Comparison of ENCODE assay signal across 11 cellular contexts in the genomic region with DNA sequence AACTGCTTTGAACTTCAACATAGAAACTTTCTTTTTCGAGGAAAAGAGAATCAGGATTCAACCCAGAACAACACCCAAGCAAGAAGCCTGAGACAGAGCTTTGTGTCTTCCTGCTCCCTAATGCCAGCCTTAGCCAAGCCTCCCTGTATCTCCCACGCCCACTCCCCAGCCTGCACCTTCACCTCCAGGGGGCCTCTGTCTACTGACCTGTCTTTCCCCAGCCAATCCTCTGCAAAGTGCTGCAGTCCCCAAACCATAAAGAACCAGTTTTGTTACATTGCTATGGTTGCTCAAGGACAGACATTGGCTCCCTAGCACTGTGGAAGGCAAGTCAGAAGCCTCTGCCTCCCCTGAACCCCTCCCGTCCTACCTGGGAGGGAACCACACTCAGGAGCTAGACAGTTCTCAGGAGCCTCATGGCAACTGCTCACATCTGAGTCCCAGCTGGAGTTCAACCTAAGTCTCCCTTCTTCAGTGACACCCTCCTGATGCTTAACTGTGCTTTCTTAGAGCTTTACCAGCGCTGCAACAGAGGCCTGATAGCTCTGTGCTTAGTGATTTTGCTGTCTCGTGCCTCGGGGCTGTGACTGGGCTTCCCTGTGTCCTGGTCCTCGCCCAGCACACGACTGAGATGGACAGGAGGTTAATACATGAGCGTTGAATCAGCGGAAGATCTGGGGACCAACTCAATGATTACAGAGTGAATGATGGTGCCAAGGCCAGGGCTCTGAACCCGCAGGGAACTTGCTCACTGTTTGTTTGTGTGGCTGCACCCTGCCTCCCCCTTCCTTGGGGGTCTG.
DNase-seq lines count a peak whose midpoint lies in the region; ATAC-seq, FAIRE-seq and TF ChIP-seq lines count a peak whose summit lies in the region.
"Had no signal": no experiment of that assay in that cellular context is flagged by ENCODE, and none has a peak within 500 bp of the region (broad histone marks: within the 10 kb centered on the region; RNA-seq: fewer than 3 reads in every experiment).

No MANE protein-coding gene starts in this region.

- TF ChIP-seq CTCF in NB4 (IDR thresholded peaks at IDR 0.05; ENCODE audit: low read depth, low read length) (peak; percentile 45), K562 (IDR thresholded peaks at IDR 0.05 in 2 of 3, conservative IDR thresholded peaks at IDR 0.05 in 1 of 3; ENCODE audit: insufficient read depth in 2 of 3, low read depth in 1 of 3, low read length in 3 of 3) (0 out of 6 replicates have a peak, but pooled peaks have one; percentile 10 to 21 (median 20)), hepatocyte (IDR thresholded peaks at IDR 0.05; ENCODE audit: poor library complexity) (no peak)

- no peak overlapping the region for H2AFZ ChIP-seq in K562 (ENCODE audit: low read depth, low read length)
- no peak overlapping the region for H2AFZ ChIP-seq in hepatocyte

- H3K79me2 ChIP-seq in K562 (ENCODE audit: control insufficient read depth, insufficient read depth, low read length) (no peaks in the 10 kb centered on the region), hepatocyte (no peaks in the 10 kb centered on the region)

- no TSS peak for BruUV-seq in K562 (replicated peaks; lab: Mats Ljungman, UMichigan)

- H3K36me3 Mint-ChIP-seq in stimulated activated naive B cell treated with anti-CD40 and anti-IgM and Interleukin-4, amounts not matched to agents 10 μg/mL and 1 μg/mL and 100 μg/mL, for 72 hours = no peaks in the 10 kb centered on the region

- H3K9me3 ChIP-seq in K562 (replicated peaks; ENCODE audit: control insufficient read depth, insufficient read depth, low read depth, low read length) (no peaks in the 10 kb centered on the region), hepatocyte (ENCODE audit: low read depth) (no peaks in the 10 kb centered on the region)
- H3K9me3 ChIP-seq: left ventricle myocardium inferior had no signal

- H3K9me3 Mint-ChIP-seq in stimulated activated naive B cell treated with anti-CD40 and anti-IgM and Interleukin-4, amounts not matched to agents 10 μg/mL and 1 μg/mL and 100 μg/mL, for 72 hours = peaks cover 4 to 5% of the 10 kb centered on the region in 2 donors

- POLR2A ChIA-PET in K562 (lab: Yijun Ruan, JAX) = interaction anchor here (0.7 to 1.1 kb wide), 2 partner anchors 11 to 316 kb away, joined by 3 read pairs; no protein-coding TSS in a partner anchor

- H3K4me1 ChIP-seq in K562 (replicated peaks in 1 of 2; ENCODE audit: control insufficient read depth in 2 of 2, insufficient read depth in 2 of 2, low read length in 2 of 2) = peaks cover 0 to 10% of the 10 kb centered on the region in 2 experiments; a peak in 3 of 5 replicates
- peaks cover 17% of the 10 kb centered on the region for H3K4me1 ChIP-seq in hepatocyte (ENCODE audit: insufficient read depth)

- H3K9me2 ChIP-seq in hepatocyte (replicated peaks; ENCODE audit: insufficient read depth) = no peaks in the 10 kb centered on the region

- intact Hi-C loops in K562 (cut with micrococcal nuclease) = no loop called here

- no peak overlapping the region for H3K4me3 Mint-ChIP-seq in stimulated activated naive B cell treated with anti-CD40 and anti-IgM and Interleukin-4, amounts not matched to agents 10 μg/mL and 1 μg/mL and 100 μg/mL, for 72 hours

- DNase-seq in activated effector memory CD4-positive, alpha-beta T cell treated with anti-CD3 and anti-CD28 coated beads, Interleukin-2, amount 50 U/mL, for 16 hours = peak; percentile 56
- no peak for DNase-seq in activated effector memory CD4-positive, alpha-beta T cell treated with Interleukin-2 at 50 U/mL for 16 hours
- peak; percentile 62 for DNase-seq in NB4 (ENCODE audit: low read depth)
- no peak for DNase-seq in K562 (ENCODE audit: extremely low read depth in 1 of 4, low spot score in 3 of 4)
- DNase-seq in stimulated activated naive B cell treated with anti-CD40 and anti-IgM and Interleukin-4, amounts not matched to agents 10 μg/mL and 1 μg/mL and 100 μg/mL, for 72 hours = no peak
- no peak for DNase-seq in HUDEP-2 (lab: John Stamatoyannopoulos, UW; ENCODE audit: unreplicated experiment in 76 of 76)
- DNase-seq in hepatocyte (ENCODE audit: low spot score) = no peak
- DNase-seq: aorta, left ventricle myocardium inferior, retina had no signal

- WGBS in K562 (ENCODE audit: insufficient coverage, low coverage, missing lambda C conversion rate) = 9% methylated on average over 11 of the region's 11 CpGs
- 90% methylated on average over 11 of the region's 11 CpGs for whole genome bisulfite sequencing in hepatocyte (ENCODE audit: low lambda C conversion rate, missing lambda C conversion rate)

- H3K4me3 ChIP-seq in NB4 (ENCODE audit: low read depth, low read length) (no peak overlapping the region), K562 (no peak overlapping the region), hepatocyte (no peak overlapping the region)
- H3K4me3 ChIP-seq: left ventricle myocardium inferior had no signal

- no peak for FAIRE-seq in K562 (lab: Jason Lieb, UNC)

- ATAC-seq in K562 = peak; percentile 15; the same call in 1 of the 3 replicates
- no peak for ATAC-seq in stimulated activated naive B cell treated with anti-CD40 and anti-IgM and Interleukin-4, amounts not matched to agents 10 μg/mL and 1 μg/mL and 100 μg/mL, for 72 hours (replicated peaks)
- no peak for ATAC-seq in GM18909 (IDR thresholded peaks at IDR 0.05; ENCODE audit: poor library complexity, unreplicated experiment)

- in situ Hi-C loops in K562 (cut with MboI) = no loop called here

- H3K27me3 ChIP-seq in K562 (ENCODE audit: control insufficient read depth in 2 of 2, insufficient read depth in 2 of 2, low read length in 2 of 2) = peaks cover 3 to 24% of the 10 kb centered on the region in 2 experiments; a peak in 3 of 5 replicates
- H3K27me3 ChIP-seq in hepatocyte = no peaks in the 10 kb centered on the region

- no peak for TF ChIP-seq EP300 in K562 (IDR thresholded peaks at IDR 0.05; ENCODE audit: low read length)

- H3K9ac ChIP-seq in K562 (ENCODE audit: insufficient read depth in 1 of 2, low read depth in 2 of 2, low read length in 2 of 2) = no peak overlapping the region

- H3K4me1 Mint-ChIP-seq in stimulated activated naive B cell treated with anti-CD40 and anti-IgM and Interleukin-4, amounts not matched to agents 10 μg/mL and 1 μg/mL and 100 μg/mL, for 72 hours = peaks cover 71 to 95% of the 10 kb centered on the region in 2 donors

- H3K27ac ChIP-seq in K562 (ENCODE audit: extremely low read depth, low read depth, low read length) = no peak overlapping the region
- H3K27ac ChIP-seq in hepatocyte = no peak overlapping the region
- H3K27ac ChIP-seq: left ventricle myocardium inferior had no signal

- H3K36me3 ChIP-seq in K562 (ENCODE audit: control insufficient read depth, insufficient read depth, low read length) (no peaks in the 10 kb centered on the region), hepatocyte (replicated peaks; ENCODE audit: insufficient read depth, low read depth) (no peaks in the 10 kb centered on the region)
- H3K36me3 ChIP-seq: left ventricle myocardium inferior had no signal

- TF ChIP-seq POLR2A in NB4 (IDR thresholded peaks at IDR 0.05; ENCODE audit: extremely low read depth, insufficient read length) (no peak), K562 (conservative IDR thresholded peaks at IDR 0.05) (no peak)

- CTCF ChIA-PET in K562 (lab: Yijun Ruan, JAX; ENCODE audit: low intra/inter-chr PET ratio) = interaction anchor here (0.6 kb wide), 1 partner anchor 22 kb away, joined by 5 read pairs; no protein-coding TSS in a partner anchor

- no peaks in the 10 kb centered on the region for H3K27me3 Mint-ChIP-seq in stimulated activated naive B cell treated with anti-CD40 and anti-IgM and Interleukin-4, amounts not matched to agents 10 μg/mL and 1 μg/mL and 100 μg/mL, for 72 hours

- H3K4me2 ChIP-seq in K562 (ENCODE audit: insufficient read depth, low read length) (no peak overlapping the region), hepatocyte (no peak overlapping the region)

- TF ChIP-seq RAD21 in K562 (CRISPR knock-in tag; conservative IDR thresholded peaks at IDR 0.05 in 1 of 2, IDR thresholded peaks at IDR 0.05 in 1 of 2) = no peak

- H3K9me1 ChIP-seq in K562 (ENCODE audit: control insufficient read depth, insufficient read depth, low read length) = no peaks in the 10 kb centered on the region

- peak overlapping the region; percentile 86 for H3K27ac Mint-ChIP-seq in stimulated activated naive B cell treated with anti-CD40 and anti-IgM and Interleukin-4, amounts not matched to agents 10 μg/mL and 1 μg/mL and 100 μg/mL, for 72 hours

- H4K20me1 ChIP-seq in K562 (replicated peaks; ENCODE audit: control insufficient read depth, insufficient read depth, low read length) (no peaks in the 10 kb centered on the region), hepatocyte (ENCODE audit: insufficient read depth, poor library complexity, severe bottlenecking) (no peaks in the 10 kb centered on the region)

TF ChIP-seq in K562, 482 proteins besides CTCF, POLR2A, EP300 and RAD21 (continues in another document):
- TF ChIP-seq, protein P1, sequence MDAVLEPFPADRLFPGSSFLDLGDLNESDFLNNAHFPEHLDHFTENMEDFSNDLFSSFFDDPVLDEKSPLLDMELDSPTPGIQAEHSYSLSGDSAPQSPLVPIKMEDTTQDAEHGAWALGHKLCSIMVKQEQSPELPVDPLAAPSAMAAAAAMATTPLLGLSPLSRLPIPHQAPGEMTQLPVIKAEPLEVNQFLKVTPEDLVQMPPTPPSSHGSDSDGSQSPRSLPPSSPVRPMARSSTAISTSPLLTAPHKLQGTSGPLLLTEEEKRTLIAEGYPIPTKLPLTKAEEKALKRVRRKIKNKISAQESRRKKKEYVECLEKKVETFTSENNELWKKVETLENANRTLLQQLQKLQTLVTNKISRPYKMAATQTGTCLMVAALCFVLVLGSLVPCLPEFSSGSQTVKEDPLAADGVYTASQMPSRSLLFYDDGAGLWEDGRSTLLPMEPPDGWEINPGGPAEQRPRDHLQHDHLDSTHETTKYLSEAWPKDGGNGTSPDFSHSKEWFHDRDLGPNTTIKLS (IDR thresholded peaks at IDR 0.05; ENCODE audit: borderline replicate concordance, low read depth) = no peak
- no peak for TF ChIP-seq PHTF2 (CRISPR knock-in tag; IDR thresholded peaks at IDR 0.05)
- TF ChIP-seq, protein P2, sequence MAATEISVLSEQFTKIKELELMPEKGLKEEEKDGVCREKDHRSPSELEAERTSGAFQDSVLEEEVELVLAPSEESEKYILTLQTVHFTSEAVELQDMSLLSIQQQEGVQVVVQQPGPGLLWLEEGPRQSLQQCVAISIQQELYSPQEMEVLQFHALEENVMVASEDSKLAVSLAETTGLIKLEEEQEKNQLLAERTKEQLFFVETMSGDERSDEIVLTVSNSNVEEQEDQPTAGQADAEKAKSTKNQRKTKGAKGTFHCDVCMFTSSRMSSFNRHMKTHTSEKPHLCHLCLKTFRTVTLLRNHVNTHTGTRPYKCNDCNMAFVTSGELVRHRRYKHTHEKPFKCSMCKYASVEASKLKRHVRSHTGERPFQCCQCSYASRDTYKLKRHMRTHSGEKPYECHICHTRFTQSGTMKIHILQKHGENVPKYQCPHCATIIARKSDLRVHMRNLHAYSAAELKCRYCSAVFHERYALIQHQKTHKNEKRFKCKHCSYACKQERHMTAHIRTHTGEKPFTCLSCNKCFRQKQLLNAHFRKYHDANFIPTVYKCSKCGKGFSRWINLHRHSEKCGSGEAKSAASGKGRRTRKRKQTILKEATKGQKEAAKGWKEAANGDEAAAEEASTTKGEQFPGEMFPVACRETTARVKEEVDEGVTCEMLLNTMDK (IDR thresholded peaks at IDR 0.05; ENCODE audit: borderline replicate concordance, insufficient read depth, low read depth, low read length, poor library complexity, severe bottlenecking) = peak; percentile 57

Comparison
In these comparisons a context has a peak if more than half of its experiments do, and no peak if none do; other contexts are left out.
1. DNase-seq: peak in activated effector memory CD4-positive, alpha-beta T cell treated with anti-CD3 and anti-CD28 coated beads, Interleukin-2, amount 50 U/mL, for 16 hours (single experiment) and NB4 (single experiment); none in activated effector memory CD4-positive, alpha-beta T cell treated with Interleukin-2 at 50 U/mL for 16 hours (single experiment), K562 (0 of 4), stimulated activated naive B cell treated with anti-CD40 and anti-IgM and Interleukin-4, amounts not matched to agents 10 μg/mL and 1 μg/mL and 100 μg/mL, for 72 hours (single experiment), HUDEP-2 (0 of 76) and hepatocyte (single experiment).